ENCODE assay signal across 8 cellular contexts in genomic region chr9:88387733-88388202, GRCh38. TPM values are rescaled to one million over a fixed set of nuclear protein-coding genes. Genes with fewer than 3 reads are reported as not detected.
DNase-seq lines count a peak whose midpoint lies in the region; ATAC-seq and TF ChIP-seq lines count a peak whose summit lies in the region.

No MANE protein-coding gene starts in this region.

- no peaks in the 10 kb centered on the region for H3K27me3 Mint-ChIP-seq in activated T-helper 17 cell treated with anti-CD3 and anti-CD28 coated beads, Interleukin-2, amount 50 U/mL, for 72 hours
- H3K27me3 Mint-ChIP-seq in nephron progenitor cell (ENCODE audit: low read depth, poor library complexity): no peaks in the 10 kb centered on the region

- no peaks in the 10 kb centered on the region for H3K9me3 Mint-ChIP-seq in activated T-helper 17 cell treated with anti-CD3 and anti-CD28 coated beads, Interleukin-2, amount 50 U/mL, for 72 hours
- H3K9me3 Mint-ChIP-seq in nephron progenitor cell: peaks cover 6% of the 10 kb centered on the region

- DNase-seq in activated T-cell treated with anti-CD3 and anti-CD28 coated beads for 24 hours (ENCODE audit: low read depth): peak; percentile 10
- DNase-seq in activated T-cell treated with anti-CD3 and anti-CD28 coated beads, Interleukin-2, amount 50 U/mL, for 1 hour: no peak
- DNase-seq in NCI-H774 (lab: John Stamatoyannopoulos, UW): peak; percentile 58
- DNase-seq in fibroblast of the aortic adventitia (ENCODE audit: low read depth): peak; percentile 57
- no peak for DNase-seq in nephron progenitor cell
- no peak for DNase-seq in SKM-1 treated with dmso at 0.1 percent for 144 hours (lab: John Stamatoyannopoulos, UW; ENCODE audit: unreplicated experiment)

- H3K4me1 Mint-ChIP-seq in activated T-helper 17 cell treated with anti-CD3 and anti-CD28 coated beads, Interleukin-2, amount 50 U/mL, for 72 hours: peaks cover 16% of the 10 kb centered on the region
- H3K4me1 Mint-ChIP-seq in nephron progenitor cell: peaks cover 49% of the 10 kb centered on the region

- peak overlapping the region; percentile 97 for H3K4me3 ChIP-seq in fibroblast of the aortic adventitia (ENCODE audit: low read depth, low read length)

- peaks cover 23% of the 10 kb centered on the region for H3K36me3 Mint-ChIP-seq in activated T-helper 17 cell treated with anti-CD3 and anti-CD28 coated beads, Interleukin-2, amount 50 U/mL, for 72 hours (ENCODE audit: low read depth)
- peaks cover 28% of the 10 kb centered on the region for H3K36me3 Mint-ChIP-seq in nephron progenitor cell (ENCODE audit: low read depth)

- H3K4me3 Mint-ChIP-seq in activated T-helper 17 cell treated with anti-CD3 and anti-CD28 coated beads, Interleukin-2, amount 50 U/mL, for 72 hours: peak overlapping the region; percentile 92
- H3K4me3 Mint-ChIP-seq in nephron progenitor cell: peak overlapping the region; percentile 94

- TF ChIP-seq CTCF in fibroblast of the aortic adventitia (IDR thresholded peaks at IDR 0.05; ENCODE audit: insufficient read depth, low read length): no peak
- TF ChIP-seq CTCF in nephron progenitor cell (IDR thresholded peaks at IDR 0.05): no peak

- H3K27ac Mint-ChIP-seq in activated T-helper 17 cell treated with anti-CD3 and anti-CD28 coated beads, Interleukin-2, amount 50 U/mL, for 72 hours: peak overlapping the region; percentile 97
- no peak overlapping the region for H3K27ac Mint-ChIP-seq in nephron progenitor cell

- peak; percentile 10 for ATAC-seq in HG02885 (IDR thresholded peaks at IDR 0.05; ENCODE audit: poor library complexity, unreplicated experiment)
- ATAC-seq in activated T-helper 17 cell treated with anti-CD3 and anti-CD28 coated beads, Interleukin-2, amount 50 U/mL, for 72 hours (replicated peaks): peak; percentile 20

RNA-seq across cellular contexts. Expression of gene SPIN1, which starts 0.5 kb away (rescaled TPM):
- total RNA-seq in activated T-helper 17 cell treated with anti-CD3 and anti-CD28 coated beads, Interleukin-2, amount 50 U/mL, for 72 hours: 10 to 100 TPM; 22.3 to 26.5 TPM
- 92.5 and 135 TPM in 2 replicates for total RNA-seq in fibroblast of the aortic adventitia (ENCODE audit: low replicate concordance)

Comparison
In these comparisons a context has a peak if more than half of its experiments do, and no peak if none do; other contexts are left out.
1. DNase-seq: peak in activated T-cell treated with anti-CD3 and anti-CD28 coated beads for 24 hours (single experiment), NCI-H774 (single experiment) and fibroblast of the aortic adventitia (single experiment); none in activated T-cell treated with anti-CD3 and anti-CD28 coated beads, Interleukin-2, amount 50 U/mL, for 1 hour (single experiment), nephron progenitor cell (single experiment) and SKM-1 treated with dmso at 0.1 percent for 144 hours (single experiment).